Comparison of ENCODE assay signal across 8 cellular contexts in the genomic region with DNA sequence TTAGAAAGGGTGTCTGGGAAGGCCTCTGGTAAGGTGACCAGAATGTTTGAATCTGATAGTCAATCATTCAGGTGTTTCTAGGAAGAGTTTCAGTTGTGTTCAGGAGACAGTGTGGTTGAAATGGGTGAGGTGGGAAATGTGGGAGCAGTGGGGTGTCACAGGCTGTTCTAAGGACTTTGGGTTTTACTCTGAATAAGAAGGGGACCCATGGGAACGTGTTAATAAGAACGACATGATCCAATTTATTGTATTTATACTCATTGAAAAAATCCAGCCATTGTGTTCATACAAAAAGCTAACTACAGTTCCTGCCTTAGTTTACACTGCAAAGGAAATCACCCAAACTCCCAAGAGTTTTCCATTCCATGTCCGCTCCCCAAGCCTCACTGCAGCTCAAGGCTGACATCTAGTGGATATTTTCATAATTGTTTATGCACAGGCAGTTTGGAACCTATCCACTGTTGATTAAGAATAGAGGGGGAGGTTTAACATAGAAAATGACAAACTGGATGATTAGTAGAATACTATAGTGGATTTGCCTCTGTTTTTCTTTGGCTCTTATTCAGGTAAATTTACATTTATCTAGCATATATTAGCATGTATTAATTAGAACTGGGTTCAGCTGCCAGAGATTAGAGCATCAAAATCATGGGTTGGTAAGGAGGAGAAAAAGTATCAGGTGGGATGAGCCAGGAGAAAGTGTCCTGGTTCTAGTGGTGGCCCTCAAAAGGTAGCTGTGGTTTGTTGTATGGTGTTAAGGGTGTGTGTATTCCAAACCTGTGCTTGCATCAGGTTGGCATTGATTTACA. TPM values are rescaled to one million over a fixed set of nuclear protein-coding genes. Genes with fewer than 3 reads are reported as not detected.
A peak's percentile ranks its signal among the peaks of the same experiment; 100 is the strongest.
DNase-seq lines count a peak whose midpoint lies in the region; ATAC-seq and TF ChIP-seq lines count a peak whose summit lies in the region.

No MANE protein-coding gene starts in this region.

- H3K4me1 Mint-ChIP-seq in activated CD4-positive, alpha-beta T cell treated with anti-CD3 and anti-CD28 coated beads, Interleukin-2, amount 10 ng/mL, durations not matched to agents 7 days and 5 days = peaks cover 19% of the 10 kb centered on the region

- H3K27ac Mint-ChIP-seq in activated CD4-positive, alpha-beta T cell treated with anti-CD3 and anti-CD28 coated beads, Interleukin-2, amount 10 ng/mL, durations not matched to agents 7 days and 5 days = no peak overlapping the region

- no peaks in the 10 kb centered on the region for H3K27me3 ChIP-seq in HCT116 (ENCODE audit: insufficient read depth, low read length)
- no peaks in the 10 kb centered on the region for H3K27me3 ChIP-seq in cardiac muscle cell

- H3K36me3 Mint-ChIP-seq in activated CD4-positive, alpha-beta T cell treated with anti-CD3 and anti-CD28 coated beads, Interleukin-2, amount 10 ng/mL, durations not matched to agents 7 days and 5 days (ENCODE audit: low read depth) = no peaks in the 10 kb centered on the region

- DNase-seq in stimulated activated CD4-positive, alpha-beta T cell treated with anti-CD3 and anti-CD28 coated beads, Interleukin-4, amount 100 ng/mL, for 24 hours = peak; percentile 20
- DNase-seq in stimulated activated CD4-positive, alpha-beta T cell treated with anti-CD3 and anti-CD28 coated beads, Interleukin-4, amount 100 ng/mL, for 1 hour = no peak
- DNase-seq in HCT116 (ENCODE audit: low read depth, low spot score) (peak; percentile 44), NCI-H2029 treated with DMSO at 0.1 percent for 48 hours (lab: John Stamatoyannopoulos, UW) (peak; percentile 52), cardiac muscle cell (ENCODE audit: low read depth in 1 of 2, low spot score in 1 of 2) (peak; percentile 74 to 76), renal cortical epithelial cell (ENCODE audit: low read depth) (peak; percentile 55)
- DNase-seq in activated CD4-positive, alpha-beta T cell treated with anti-CD3 and anti-CD28 coated beads, Interleukin-2, amount 10 ng/mL, durations not matched to agents 7 days and 5 days = peak; percentile 17

- no peaks in the 10 kb centered on the region for H3K36me3 ChIP-seq in HCT116 (ENCODE audit: control insufficient read depth in 1 of 2, insufficient read depth in 2 of 2, low read length in 2 of 2)
- no peaks in the 10 kb centered on the region for H3K36me3 ChIP-seq in cardiac muscle cell

- no peak overlapping the region for H3K4me2 ChIP-seq in HCT116 (ENCODE audit: low read length)

- RAD21 ChIA-PET in HCT116 (lab: Charles Lee; ENCODE audit: low non-redundant PET in 1 of 2, low total read pairs in 2 of 2, uncharacterized antibody in 2 of 2, unreplicated experiment in 2 of 2) = no interaction called here

- peaks cover 15% of the 10 kb centered on the region for H3K27me3 Mint-ChIP-seq in activated CD4-positive, alpha-beta T cell treated with anti-CD3 and anti-CD28 coated beads, Interleukin-2, amount 10 ng/mL, durations not matched to agents 7 days and 5 days

- H3K9ac ChIP-seq in HCT116 (ENCODE audit: low read length) = no peak overlapping the region

- ATAC-seq in HCT116 = peak; percentile 43
- ATAC-seq in HG03095 (IDR thresholded peaks at IDR 0.05; ENCODE audit: unreplicated experiment) = no peak

- H3K4me3 Mint-ChIP-seq in activated CD4-positive, alpha-beta T cell treated with anti-CD3 and anti-CD28 coated beads, Interleukin-2, amount 10 ng/mL, durations not matched to agents 7 days and 5 days = no peak overlapping the region

- H4K20me1 ChIP-seq in HCT116 (ENCODE audit: insufficient read depth) = no peaks in the 10 kb centered on the region

- TF ChIP-seq RAD21 in HCT116 (IDR thresholded peaks at IDR 0.05; ENCODE audit: low read depth) = peak; percentile 98

- H2AFZ ChIP-seq in HCT116 (ENCODE audit: low read depth, low read length, poor library complexity, severe bottlenecking) = no peak overlapping the region

- H3K9me2 ChIP-seq in HCT116 (ENCODE audit: insufficient read depth) = no peaks in the 10 kb centered on the region

- peaks cover 12 to 22% of the 10 kb centered on the region in 2 experiments for H3K4me1 ChIP-seq in HCT116 (ENCODE audit: control insufficient read depth in 1 of 2, insufficient read depth in 2 of 2, low read length in 2 of 2)
- H3K4me1 ChIP-seq in cardiac muscle cell (ENCODE audit: low read depth) = no peaks in the 10 kb centered on the region

- no peak for TF ChIP-seq POLR2A in HCT116 (IDR thresholded peaks at IDR 0.05; ENCODE audit: borderline replicate concordance, extremely low read depth, insufficient read depth, insufficient read length)

- H3K27ac ChIP-seq in HCT116 (ENCODE audit: low read depth, low read length) = no peak overlapping the region
- H3K27ac ChIP-seq in cardiac muscle cell = no peak overlapping the region

- H3K9me3 ChIP-seq in HCT116 (ENCODE audit: control insufficient read depth in 1 of 2, insufficient read depth in 1 of 2, low read depth in 1 of 2, low read length in 2 of 2) = no peaks in the 10 kb centered on the region
- H3K9me3 ChIP-seq in cardiac muscle cell (ENCODE audit: low read depth) = no peaks in the 10 kb centered on the region

- POLR2A ChIA-PET in HCT116 (lab: Charles Lee) = no interaction called here
- POLR2A ChIA-PET in activated CD4-positive, alpha-beta T cell treated with anti-CD3 and anti-CD28 coated beads, Interleukin-2, amount 10 ng/mL, durations not matched to agents 7 days and 5 days (lab: Charles Lee) = no interaction called here

- H3K4me3 ChIP-seq in HCT116 (replicated peaks in 1 of 2; ENCODE audit: low read depth in 1 of 2, low read length in 2 of 2) (no peak overlapping the region), cardiac muscle cell (no peak overlapping the region)

- intact Hi-C loops in HCT116 (cut with micrococcal nuclease) = loop anchor here (1.0 to 5.0 kb wide), 10 partner anchors 91 to 1433 kb away; a partner anchor contains a TSS

- BruUV-seq in HCT116 (replicated peaks; lab: Mats Ljungman, UMichigan) = no TSS peak

- TF ChIP-seq CTCF in HCT116 (IDR thresholded peaks at IDR 0.05 in 2 of 3, conservative IDR thresholded peaks at IDR 0.05 in 1 of 3; ENCODE audit: borderline replicate concordance in 1 of 3, insufficient read depth in 1 of 3, low read depth in 2 of 3, low read length in 2 of 3) (peak; percentile 61 to 94 (median 84); a peak in 5 of 6 replicates), cardiac muscle cell (IDR thresholded peaks at IDR 0.05; ENCODE audit: low read depth, low read length) (peak; percentile 73)

- H3K9me3 Mint-ChIP-seq in activated CD4-positive, alpha-beta T cell treated with anti-CD3 and anti-CD28 coated beads, Interleukin-2, amount 10 ng/mL, durations not matched to agents 7 days and 5 days = no peaks in the 10 kb centered on the region

- CTCF ChIA-PET in HCT116 (lab: Charles Lee) = interaction anchor here (0.6 to 2.0 kb wide), 3 partner anchors 11 to 270 kb away, joined by 3 to 9 read pairs (median 3); no protein-coding TSS in a partner anchor
- CTCF ChIA-PET in activated CD4-positive, alpha-beta T cell treated with anti-CD3 and anti-CD28 coated beads, Interleukin-2, amount 10 ng/mL, durations not matched to agents 7 days and 5 days (lab: Charles Lee) = interaction anchor here (1.2 kb wide), 1 partner anchor 14 kb away, joined by 4 read pairs; no protein-coding TSS in a partner anchor

- no peaks in the 10 kb centered on the region for H3K79me2 ChIP-seq in HCT116 (ENCODE audit: insufficient read depth, low read length)

TF ChIP-seq in HCT116, 20 proteins besides CTCF, POLR2A, EP300 and RAD21:
- TF ChIP-seq YY1 (IDR thresholded peaks at IDR 0.05; ENCODE audit: extremely low read depth, insufficient replicate concordance, low read depth, low read length) = peak; percentile 52
- TF ChIP-seq CEBPB (IDR thresholded peaks at IDR 0.05; ENCODE audit: low read depth) = no peak

RNA-seq across cellular contexts. Expression of a gene that starts 17.7 kb away (rescaled TPM):
- total RNA-seq in HCT116 (2021; ENCODE audit: unreplicated experiment) (0.59 TPM), cardiac muscle cell (2.3 and 2.4 TPM in 2 replicates), renal cortical epithelial cell (0.69 and 1.6 TPM in 2 replicates)
- polyA plus RNA-seq in HCT116 (2012) = 0.14 and 0.26 TPM in 2 replicates
- total RNA-seq in activated CD4-positive, alpha-beta T cell treated with anti-CD3 and anti-CD28 coated beads, Interleukin-2, amount 10 ng/mL, durations not matched to agents 7 days and 5 days = under 1 TPM; 0.10 to 0.12 TPM
- polyA plus RNA-seq in cardiac muscle cell = 1.6 and 4.0 TPM in 2 replicates
